8 cellular contexts compared by ENCODE assay signal in genomic region chr20:53643031-53643832, GRCh38. TPM values are rescaled to one million over a fixed set of nuclear protein-coding genes. Genes with fewer than 3 reads are reported as not detected.
DNase-seq lines count a peak whose midpoint lies in the region; ATAC-seq and TF ChIP-seq lines count a peak whose summit lies in the region.

No MANE protein-coding gene starts in this region.

- peak overlapping the region; percentile 15 to 71 for H3K27ac ChIP-seq in coronary artery

- H3K9me3 ChIP-seq in mononuclear cell (ENCODE audit: low read depth, low read length), result no peaks in the 10 kb centered on the region

- peaks cover 47% of the 10 kb centered on the region for H3K4me1 ChIP-seq in mononuclear cell (ENCODE audit: insufficient read depth, low read length)

- H3K9me3 Mint-ChIP-seq in IgD-negative memory B cell, result no peaks in the 10 kb centered on the region

- H3K27me3 Mint-ChIP-seq in IgD-negative memory B cell, result no peaks in the 10 kb centered on the region

- H3K27ac Mint-ChIP-seq in IgD-negative memory B cell, result peak overlapping the region; percentile 86 to 97 (median 92)

- no peaks in the 10 kb centered on the region for H3K36me3 Mint-ChIP-seq in IgD-negative memory B cell

- peak; percentile 97 for ATAC-seq in GM21515 (IDR thresholded peaks at IDR 0.05; ENCODE audit: unreplicated experiment)

- H3K4me1 Mint-ChIP-seq in IgD-negative memory B cell, result peaks cover 27 to 38% (median 28%) of the 10 kb centered on the region in 3 donors

- H3K27me3 ChIP-seq in mononuclear cell (ENCODE audit: insufficient read depth, low read length), result no peaks in the 10 kb centered on the region

- peak overlapping the region; percentile 74 to 90 (median 80) for H3K4me3 Mint-ChIP-seq in IgD-negative memory B cell

- peak; percentile 54 for DNase-seq in COLO829 (ENCODE audit: low spot score)
- peak; percentile 35 for DNase-seq in activated CD4-positive, CD25-positive, alpha-beta regulatory T cell treated with anti-CD3 and anti-CD28 coated beads, Interleukin-2, amount 50 U/mL, for 16 hours (ENCODE audit: low read depth, low spot score)
- no peak for DNase-seq in coronary artery (ENCODE audit: low spot score)
- peak; percentile 39 to 75 (median 61) for DNase-seq in stimulated activated naive CD4-positive, alpha-beta T cell (lab: John Stamatoyannopoulos, UW)
- no peak for DNase-seq in pons (ENCODE audit: low spot score)

- TF ChIP-seq CTCF in coronary artery (IDR thresholded peaks at IDR 0.05), result no peak

- H3K4me3 ChIP-seq in coronary artery (no peak overlapping the region), mononuclear cell (ENCODE audit: low read length) (peak overlapping the region; percentile 7)

RNA-seq across cellular contexts. Expression of gene ZNF217, which starts 49.6 kb away (rescaled TPM):
- polyA plus RNA-seq in IgD-negative memory B cell, result 29.9 TPM
- total RNA-seq in mononuclear cell, result 65.8 TPM

Comparison
In these comparisons a context has a peak if more than half of its experiments do, and no peak if none do; other contexts are left out.
1. DNase-seq: peak in COLO829 (single experiment), activated CD4-positive, CD25-positive, alpha-beta regulatory T cell treated with anti-CD3 and anti-CD28 coated beads, Interleukin-2, amount 50 U/mL, for 16 hours (single experiment) and stimulated activated naive CD4-positive, alpha-beta T cell (6 of 6); none in coronary artery (single experiment) and pons (single experiment).